ENCODE assay signal across 9 cellular contexts in genomic region chr17:36703860-36704266, GRCh38.
DNase-seq lines count a peak whose midpoint lies in the region; ATAC-seq and TF ChIP-seq lines count a peak whose summit lies in the region.
"Had no signal": no experiment of that assay in that cellular context is flagged by ENCODE, and none has a peak within 500 bp of the region (broad histone marks: within the 10 kb centered on the region; RNA-seq: fewer than 3 reads in every experiment).

No MANE protein-coding gene starts in this region.

- WGBS in trophoblast cell (ENCODE audit: extremely low coverage, insufficient coverage, insufficient read length) = no CpG with 5 or more reads among the region's 36 CpGs

- H2BK120ac ChIP-seq in trophoblast cell (ENCODE audit: insufficient read depth, low read length, poor library complexity) = no peak overlapping the region

- no peak overlapping the region for H3K27ac ChIP-seq in trophoblast cell (ENCODE audit: low read depth, low read length)

- intact Hi-C loops in activated CD8-positive, alpha-beta T cell treated with anti-CD3 and anti-CD28 coated beads for 36 hours (cut with micrococcal nuclease) = no loop called here

- no peak overlapping the region for H3K18ac ChIP-seq in trophoblast cell (ENCODE audit: low read length)

- H4K8ac ChIP-seq in trophoblast cell (ENCODE audit: low read depth, low read length) = no peak overlapping the region

- DNase-seq in AG20443 (ENCODE audit: low spot score) (peak; percentile 73), HuH-7 (ENCODE audit: low spot score) (peak; percentile 62), erythroblast (lab: John Stamatoyannopoulos, UW) (peak; percentile 78 to 81), trophoblast cell (peak; percentile 14 to 80), AML-193 (lab: John Stamatoyannopoulos, UW) (no peak)
- DNase-seq in activated CD8-positive, alpha-beta T cell treated with anti-CD3 and anti-CD28 coated beads for 36 hours = peak; percentile 64

- no peaks in the 10 kb centered on the region for H3K36me3 ChIP-seq in trophoblast cell (ENCODE audit: control insufficient read depth in 1 of 2, insufficient read depth in 2 of 2, low read length in 2 of 2)

- CTCF ChIA-PET in activated CD8-positive, alpha-beta T cell treated with anti-CD3 and anti-CD28 coated beads for 36 hours (lab: Charles Lee) = interaction anchor here (0.9 to 1.0 kb wide), 2 partner anchors 46 to 50 kb away, joined by 3 to 4 read pairs; no protein-coding TSS in a partner anchor

- no peak overlapping the region for H4K91ac ChIP-seq in trophoblast cell (ENCODE audit: low read depth, low read length)

- H3K4me2 ChIP-seq in trophoblast cell (ENCODE audit: low read length) = peak overlapping the region; percentile 67

- H2AFZ ChIP-seq in trophoblast cell (ENCODE audit: insufficient read depth, low read length, poor library complexity) = no peak overlapping the region

- no peak overlapping the region for H3K23ac ChIP-seq in trophoblast cell (ENCODE audit: low read length)

- H3K27ac Mint-ChIP-seq in activated CD8-positive, alpha-beta T cell treated with anti-CD3 and anti-CD28 coated beads for 36 hours = no peak overlapping the region
- no peak overlapping the region for H3K27ac Mint-ChIP-seq in stimulated activated memory B cell treated with anti-CD40 and anti-IgM and Interleukin-4, amounts not matched to agents 10 μg/mL and 1 μg/mL and 100 μg/mL, for 72 hours
- H3K27ac Mint-ChIP-seq: activated naive CD4-positive, alpha-beta T cell treated with anti-CD3 and anti-CD28 coated beads, Interleukin-2, amount 50 U/mL, for 24 hours had no signal

- H3K9ac ChIP-seq in trophoblast cell (ENCODE audit: low read length) = no peak overlapping the region

- H3K27me3 ChIP-seq in trophoblast cell (ENCODE audit: insufficient read depth, low read length) = no peaks in the 10 kb centered on the region

- H4K12ac ChIP-seq in trophoblast cell (ENCODE audit: low read depth, low read length) = no peak overlapping the region

- no peak overlapping the region for H2BK12ac ChIP-seq in trophoblast cell (ENCODE audit: low read length)

- TF ChIP-seq CTCF in activated CD8-positive, alpha-beta T cell treated with anti-CD3 and anti-CD28 coated beads for 36 hours (IDR thresholded peaks at IDR 0.05) = no peak

- TF ChIP-seq POLR2A in erythroblast (IDR thresholded peaks at IDR 0.05; ENCODE audit: low read length) = no peak

- no peaks in the 10 kb centered on the region for H3K79me1 ChIP-seq in trophoblast cell (ENCODE audit: low read length)

- POLR2A ChIA-PET in activated CD8-positive, alpha-beta T cell treated with anti-CD3 and anti-CD28 coated beads for 36 hours (lab: Charles Lee) = no interaction called here

- H3K14ac ChIP-seq in trophoblast cell (ENCODE audit: low read length) = no peak overlapping the region

- H3K79me2 ChIP-seq in trophoblast cell (ENCODE audit: control insufficient read depth, insufficient read depth, low read length, poor library complexity) = no peaks in the 10 kb centered on the region

- H3K4me3 Mint-ChIP-seq in activated CD8-positive, alpha-beta T cell treated with anti-CD3 and anti-CD28 coated beads for 36 hours = no peak overlapping the region
- H3K4me3 Mint-ChIP-seq in stimulated activated memory B cell treated with anti-CD40 and anti-IgM and Interleukin-4, amounts not matched to agents 10 μg/mL and 1 μg/mL and 100 μg/mL, for 72 hours = no peak overlapping the region
- H3K4me3 Mint-ChIP-seq: activated naive CD4-positive, alpha-beta T cell treated with anti-CD3 and anti-CD28 coated beads, Interleukin-2, amount 50 U/mL, for 24 hours had no signal

- peaks cover 3% of the 10 kb centered on the region for H3K9me3 ChIP-seq in trophoblast cell (ENCODE audit: insufficient read depth, low read depth, low read length)

- peak overlapping the region; percentile 35 for H3K4me3 ChIP-seq in trophoblast cell (ENCODE audit: low read depth, low read length)

- peak; percentile 63 for ATAC-seq in activated CD8-positive, alpha-beta T cell treated with anti-CD3 and anti-CD28 coated beads for 36 hours
- no peak for ATAC-seq in HG03432 (IDR thresholded peaks at IDR 0.05; ENCODE audit: unreplicated experiment)
- ATAC-seq in stimulated activated memory B cell treated with anti-CD40 and anti-IgM and Interleukin-4, amounts not matched to agents 10 μg/mL and 1 μg/mL and 100 μg/mL, for 72 hours = no peak

- no peaks in the 10 kb centered on the region for H3K4me1 Mint-ChIP-seq in activated CD8-positive, alpha-beta T cell treated with anti-CD3 and anti-CD28 coated beads for 36 hours (ENCODE audit: low read depth)
- peaks cover 5% of the 10 kb centered on the region for H3K4me1 Mint-ChIP-seq in stimulated activated memory B cell treated with anti-CD40 and anti-IgM and Interleukin-4, amounts not matched to agents 10 μg/mL and 1 μg/mL and 100 μg/mL, for 72 hours
- H3K4me1 Mint-ChIP-seq: activated naive CD4-positive, alpha-beta T cell treated with anti-CD3 and anti-CD28 coated beads, Interleukin-2, amount 50 U/mL, for 24 hours had no signal

- H3K9me3 Mint-ChIP-seq in activated CD8-positive, alpha-beta T cell treated with anti-CD3 and anti-CD28 coated beads for 36 hours = no peaks in the 10 kb centered on the region
- no peaks in the 10 kb centered on the region for H3K9me3 Mint-ChIP-seq in stimulated activated memory B cell treated with anti-CD40 and anti-IgM and Interleukin-4, amounts not matched to agents 10 μg/mL and 1 μg/mL and 100 μg/mL, for 72 hours
- H3K9me3 Mint-ChIP-seq: activated naive CD4-positive, alpha-beta T cell treated with anti-CD3 and anti-CD28 coated beads, Interleukin-2, amount 50 U/mL, for 24 hours had no signal

- H3K4me1 ChIP-seq in trophoblast cell (ENCODE audit: control insufficient read depth in 1 of 2, insufficient read depth in 2 of 2, low read length in 2 of 2) = peaks cover 0 to 3% of the 10 kb centered on the region in 2 experiments

- H3K27me3 Mint-ChIP-seq in activated CD8-positive, alpha-beta T cell treated with anti-CD3 and anti-CD28 coated beads for 36 hours = peaks cover 34% of the 10 kb centered on the region
- peaks cover 61% of the 10 kb centered on the region for H3K27me3 Mint-ChIP-seq in stimulated activated memory B cell treated with anti-CD40 and anti-IgM and Interleukin-4, amounts not matched to agents 10 μg/mL and 1 μg/mL and 100 μg/mL, for 72 hours

- no peak overlapping the region for H2AK5ac ChIP-seq in trophoblast cell (ENCODE audit: low read length)

- no peak overlapping the region for H3K4ac ChIP-seq in trophoblast cell (ENCODE audit: low read depth, low read length)

- no peak overlapping the region for H2BK5ac ChIP-seq in trophoblast cell (ENCODE audit: low read depth, low read length, poor library complexity)

- no peaks in the 10 kb centered on the region for H3K36me3 Mint-ChIP-seq in activated CD8-positive, alpha-beta T cell treated with anti-CD3 and anti-CD28 coated beads for 36 hours (ENCODE audit: low read depth)
- peaks cover 7% of the 10 kb centered on the region for H3K36me3 Mint-ChIP-seq in stimulated activated memory B cell treated with anti-CD40 and anti-IgM and Interleukin-4, amounts not matched to agents 10 μg/mL and 1 μg/mL and 100 μg/mL, for 72 hours
- H3K36me3 Mint-ChIP-seq: activated naive CD4-positive, alpha-beta T cell treated with anti-CD3 and anti-CD28 coated beads, Interleukin-2, amount 50 U/mL, for 24 hours had no signal

Comparison
In these comparisons a context has a peak if more than half of its experiments do, and no peak if none do; other contexts are left out.
1. DNase-seq: peak in AG20443 (single experiment), HuH-7 (single experiment), activated CD8-positive, alpha-beta T cell treated with anti-CD3 and anti-CD28 coated beads for 36 hours (single experiment), erythroblast (2 of 2) and trophoblast cell (2 of 2); none in AML-193 (0 of 2).